In genomic region chr4:48315728-48316630, GRCh38 we compare ENCODE assay signal across 2 cellular contexts.
TF ChIP-seq lines count a peak whose summit lies in the region.

No MANE protein-coding gene starts in this region.

TF ChIP-seq in HCT116, 20 proteins besides CTCF, POLR2A, EP300 and RAD21:
- TF ChIP-seq FOSL1 (IDR thresholded peaks at IDR 0.05; ENCODE audit: low read depth) (no peak), REST (IDR thresholded peaks at IDR 0.05; ENCODE audit: low read depth) (no peak), SIN3A (IDR thresholded peaks at IDR 0.05; ENCODE audit: low read depth) (no peak), SRF (IDR thresholded peaks at IDR 0.05; ENCODE audit: low read depth) (no peak), SP1 (IDR thresholded peaks at IDR 0.05; ENCODE audit: low read depth) (no peak), EGR1 (IDR thresholded peaks at IDR 0.05; ENCODE audit: low read depth) (no peak), ZNF274 (IDR thresholded peaks at IDR 0.05; ENCODE audit: low read depth, low read length) (no peak), ZBTB33 (IDR thresholded peaks at IDR 0.05; ENCODE audit: extremely low read depth, insufficient replicate concordance, low read length) (no peak), CEBPB (IDR thresholded peaks at IDR 0.05; ENCODE audit: low read depth) (no peak), MAX (IDR thresholded peaks at IDR 0.05) (peak; percentile 18; the same call in 1 of the 2 replicates), EZH2 (IDR thresholded peaks at IDR 0.05) (no peak), CBX3 (IDR thresholded peaks at IDR 0.05; ENCODE audit: low read depth) (peak; percentile 88), YY1 (IDR thresholded peaks at IDR 0.05; ENCODE audit: extremely low read depth, insufficient replicate concordance, low read depth, low read length) (peak; percentile 6)
TF ChIP-seq in HCT116: peak in this region for 3.

TF ChIP-seq in endothelial cell of umbilical vein, 7 proteins besides CTCF, POLR2A, EP300 and RAD21:
- TF ChIP-seq JUN (IDR thresholded peaks at IDR 0.05; ENCODE audit: borderline replicate concordance, insufficient read depth, insufficient read length, low read depth): no peak
- no peak for TF ChIP-seq GATA2 (IDR thresholded peaks at IDR 0.05; ENCODE audit: insufficient read depth, insufficient read length, low read depth, low read length)
